Comparison of ENCODE assay signal across 2 cellular contexts in the genomic region with DNA sequence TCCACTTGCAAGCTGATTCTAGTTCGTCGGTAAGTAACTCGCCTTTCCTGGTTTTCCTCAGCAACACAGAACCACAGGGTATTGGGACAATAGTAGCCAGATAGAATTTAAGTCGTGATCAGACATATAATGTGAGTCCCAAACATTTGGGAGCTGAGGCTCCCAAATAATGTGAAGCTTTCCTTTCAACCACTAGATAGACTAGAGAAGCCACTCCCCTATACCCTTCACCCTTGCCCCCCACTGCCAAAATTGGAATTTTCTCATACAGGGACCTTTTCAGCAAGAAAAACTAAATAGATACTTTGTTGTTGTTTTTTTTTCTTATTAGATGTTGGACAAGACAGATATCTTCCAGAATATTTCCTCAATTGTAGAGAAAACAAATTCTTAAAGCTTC.
TF ChIP-seq lines count a peak whose summit lies in the region.

No MANE protein-coding gene starts in this region.

TF ChIP-seq in liver, 16 proteins besides CTCF, POLR2A, EP300 and RAD21:
- TF ChIP-seq GABPA (IDR thresholded peaks at IDR 0.05 in 1 of 2, conservative IDR thresholded peaks at IDR 0.05 in 1 of 2) (no peak), RXRA (IDR thresholded peaks at IDR 0.05) (no peak), NR2F2 (IDR thresholded peaks at IDR 0.05) (no peak), HNF4G (IDR thresholded peaks at IDR 0.05) (no peak), TAF1 (conservative IDR thresholded peaks at IDR 0.05) (no peak), JUND (IDR thresholded peaks at IDR 0.05) (no peak), HNF4A (conservative IDR thresholded peaks at IDR 0.05) (peak; percentile 37 to 49), FOXA2 (IDR thresholded peaks at IDR 0.05) (no peak), YY1 (IDR thresholded peaks at IDR 0.05) (no peak), FOXA1 (IDR thresholded peaks at IDR 0.05) (no peak)
- TF ChIP-seq, protein P1, sequence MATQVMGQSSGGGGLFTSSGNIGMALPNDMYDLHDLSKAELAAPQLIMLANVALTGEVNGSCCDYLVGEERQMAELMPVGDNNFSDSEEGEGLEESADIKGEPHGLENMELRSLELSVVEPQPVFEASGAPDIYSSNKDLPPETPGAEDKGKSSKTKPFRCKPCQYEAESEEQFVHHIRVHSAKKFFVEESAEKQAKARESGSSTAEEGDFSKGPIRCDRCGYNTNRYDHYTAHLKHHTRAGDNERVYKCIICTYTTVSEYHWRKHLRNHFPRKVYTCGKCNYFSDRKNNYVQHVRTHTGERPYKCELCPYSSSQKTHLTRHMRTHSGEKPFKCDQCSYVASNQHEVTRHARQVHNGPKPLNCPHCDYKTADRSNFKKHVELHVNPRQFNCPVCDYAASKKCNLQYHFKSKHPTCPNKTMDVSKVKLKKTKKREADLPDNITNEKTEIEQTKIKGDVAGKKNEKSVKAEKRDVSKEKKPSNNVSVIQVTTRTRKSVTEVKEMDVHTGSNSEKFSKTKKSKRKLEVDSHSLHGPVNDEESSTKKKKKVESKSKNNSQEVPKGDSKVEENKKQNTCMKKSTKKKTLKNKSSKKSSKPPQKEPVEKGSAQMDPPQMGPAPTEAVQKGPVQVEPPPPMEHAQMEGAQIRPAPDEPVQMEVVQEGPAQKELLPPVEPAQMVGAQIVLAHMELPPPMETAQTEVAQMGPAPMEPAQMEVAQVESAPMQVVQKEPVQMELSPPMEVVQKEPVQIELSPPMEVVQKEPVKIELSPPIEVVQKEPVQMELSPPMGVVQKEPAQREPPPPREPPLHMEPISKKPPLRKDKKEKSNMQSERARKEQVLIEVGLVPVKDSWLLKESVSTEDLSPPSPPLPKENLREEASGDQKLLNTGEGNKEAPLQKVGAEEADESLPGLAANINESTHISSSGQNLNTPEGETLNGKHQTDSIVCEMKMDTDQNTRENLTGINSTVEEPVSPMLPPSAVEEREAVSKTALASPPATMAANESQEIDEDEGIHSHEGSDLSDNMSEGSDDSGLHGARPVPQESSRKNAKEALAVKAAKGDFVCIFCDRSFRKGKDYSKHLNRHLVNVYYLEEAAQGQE (IDR thresholded peaks at IDR 0.05) = peak; percentile 44
- TF ChIP-seq, protein P2, sequence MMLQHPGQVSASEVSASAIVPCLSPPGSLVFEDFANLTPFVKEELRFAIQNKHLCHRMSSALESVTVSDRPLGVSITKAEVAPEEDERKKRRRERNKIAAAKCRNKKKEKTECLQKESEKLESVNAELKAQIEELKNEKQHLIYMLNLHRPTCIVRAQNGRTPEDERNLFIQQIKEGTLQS (IDR thresholded peaks at IDR 0.05) = no peak
- TF ChIP-seq, protein P3, sequence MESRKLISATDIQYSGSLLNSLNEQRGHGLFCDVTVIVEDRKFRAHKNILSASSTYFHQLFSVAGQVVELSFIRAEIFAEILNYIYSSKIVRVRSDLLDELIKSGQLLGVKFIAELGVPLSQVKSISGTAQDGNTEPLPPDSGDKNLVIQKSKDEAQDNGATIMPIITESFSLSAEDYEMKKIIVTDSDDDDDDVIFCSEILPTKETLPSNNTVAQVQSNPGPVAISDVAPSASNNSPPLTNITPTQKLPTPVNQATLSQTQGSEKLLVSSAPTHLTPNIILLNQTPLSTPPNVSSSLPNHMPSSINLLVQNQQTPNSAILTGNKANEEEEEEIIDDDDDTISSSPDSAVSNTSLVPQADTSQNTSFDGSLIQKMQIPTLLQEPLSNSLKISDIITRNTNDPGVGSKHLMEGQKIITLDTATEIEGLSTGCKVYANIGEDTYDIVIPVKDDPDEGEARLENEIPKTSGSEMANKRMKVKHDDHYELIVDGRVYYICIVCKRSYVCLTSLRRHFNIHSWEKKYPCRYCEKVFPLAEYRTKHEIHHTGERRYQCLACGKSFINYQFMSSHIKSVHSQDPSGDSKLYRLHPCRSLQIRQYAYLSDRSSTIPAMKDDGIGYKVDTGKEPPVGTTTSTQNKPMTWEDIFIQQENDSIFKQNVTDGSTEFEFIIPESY (IDR thresholded peaks at IDR 0.05) = no peak
TF ChIP-seq in liver: peak in this region for 2.

TF ChIP-seq in HepG2, 621 proteins besides CTCF, POLR2A, EP300 and RAD21:
- TF ChIP-seq ZBTB7B (CRISPR knock-in tag; IDR thresholded peaks at IDR 0.05) (no peak), PRMT3 (CRISPR knock-in tag; IDR thresholded peaks at IDR 0.05; ENCODE audit: borderline replicate concordance, low read depth) (no peak), SATB2 (CRISPR knock-in tag; IDR thresholded peaks at IDR 0.05) (no peak), ZFP41 (CRISPR knock-in tag; IDR thresholded peaks at IDR 0.05; ENCODE audit: borderline replicate concordance) (no peak), SRSF1 (optimal IDR thresholded peaks at IDR 0.05; ENCODE audit: low read depth, low read length) (no peak), ZNF33B (CRISPR knock-in tag; IDR thresholded peaks at IDR 0.05) (no peak), ATRX (CRISPR knock-in tag; IDR thresholded peaks at IDR 0.05; ENCODE audit: borderline replicate concordance) (no peak), NR2F1 (CRISPR knock-in tag; IDR thresholded peaks at IDR 0.05) (no peak), ARNT (IDR thresholded peaks at IDR 0.05) (no peak)
